In the genomic region with DNA sequence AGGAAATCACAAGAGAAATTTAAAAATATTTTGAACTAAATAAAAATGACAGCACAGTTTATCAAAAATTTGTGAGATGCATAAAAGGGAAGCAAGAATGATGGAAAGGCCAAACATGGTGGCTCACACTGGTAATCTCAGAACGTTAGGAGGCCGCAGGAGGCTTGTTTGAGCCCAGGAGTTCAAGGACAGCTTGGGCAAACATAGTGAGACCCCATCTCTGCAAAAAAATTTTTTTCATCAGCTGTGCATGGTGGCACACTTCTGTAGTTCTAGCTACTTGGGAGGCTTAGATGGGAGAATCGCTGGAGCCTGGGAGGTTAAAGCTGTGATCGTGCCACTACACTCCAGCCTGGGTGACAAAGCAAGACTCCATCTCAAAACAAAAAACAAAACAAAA, we compare ENCODE assay signal across 2 cellular contexts.
A peak's percentile ranks its signal among the peaks of the same experiment; 100 is the strongest.
TF ChIP-seq lines count a peak whose summit lies in the region.

No MANE protein-coding gene starts in this region.

TF ChIP-seq in HepG2, 621 proteins besides CTCF, POLR2A, EP300 and RAD21 (continues in another document):
- TF ChIP-seq, protein P1, sequence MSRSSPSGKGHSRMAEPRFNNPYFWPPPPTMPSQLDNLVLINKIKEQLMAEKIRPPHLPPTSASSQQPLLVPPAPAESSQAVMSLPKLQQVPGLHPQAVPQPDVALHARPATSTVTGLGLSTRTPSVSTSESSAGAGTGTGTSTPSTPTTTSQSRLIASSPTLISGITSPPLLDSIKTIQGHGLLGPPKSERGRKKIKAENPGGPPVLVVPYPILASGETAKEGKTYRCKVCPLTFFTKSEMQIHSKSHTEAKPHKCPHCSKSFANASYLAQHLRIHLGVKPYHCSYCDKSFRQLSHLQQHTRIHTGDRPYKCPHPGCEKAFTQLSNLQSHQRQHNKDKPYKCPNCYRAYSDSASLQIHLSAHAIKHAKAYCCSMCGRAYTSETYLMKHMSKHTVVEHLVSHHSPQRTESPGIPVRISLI (CRISPR knock-in tag; IDR thresholded peaks at IDR 0.05; ENCODE audit: borderline replicate concordance), result peak; percentile 83; the same call in 1 of the 2 replicates
- TF ChIP-seq, protein P2, sequence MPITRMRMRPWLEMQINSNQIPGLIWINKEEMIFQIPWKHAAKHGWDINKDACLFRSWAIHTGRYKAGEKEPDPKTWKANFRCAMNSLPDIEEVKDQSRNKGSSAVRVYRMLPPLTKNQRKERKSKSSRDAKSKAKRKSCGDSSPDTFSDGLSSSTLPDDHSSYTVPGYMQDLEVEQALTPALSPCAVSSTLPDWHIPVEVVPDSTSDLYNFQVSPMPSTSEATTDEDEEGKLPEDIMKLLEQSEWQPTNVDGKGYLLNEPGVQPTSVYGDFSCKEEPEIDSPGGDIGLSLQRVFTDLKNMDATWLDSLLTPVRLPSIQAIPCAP (CRISPR knock-in tag; IDR thresholded peaks at IDR 0.05; ENCODE audit: low read depth), result no peak
- TF ChIP-seq SOX6 (IDR thresholded peaks at IDR 0.05), result no peak
- peak; percentile 53 for TF ChIP-seq SOX6 (CRISPR knock-in tag; IDR thresholded peaks at IDR 0.05)
- TF ChIP-seq, protein P3, sequence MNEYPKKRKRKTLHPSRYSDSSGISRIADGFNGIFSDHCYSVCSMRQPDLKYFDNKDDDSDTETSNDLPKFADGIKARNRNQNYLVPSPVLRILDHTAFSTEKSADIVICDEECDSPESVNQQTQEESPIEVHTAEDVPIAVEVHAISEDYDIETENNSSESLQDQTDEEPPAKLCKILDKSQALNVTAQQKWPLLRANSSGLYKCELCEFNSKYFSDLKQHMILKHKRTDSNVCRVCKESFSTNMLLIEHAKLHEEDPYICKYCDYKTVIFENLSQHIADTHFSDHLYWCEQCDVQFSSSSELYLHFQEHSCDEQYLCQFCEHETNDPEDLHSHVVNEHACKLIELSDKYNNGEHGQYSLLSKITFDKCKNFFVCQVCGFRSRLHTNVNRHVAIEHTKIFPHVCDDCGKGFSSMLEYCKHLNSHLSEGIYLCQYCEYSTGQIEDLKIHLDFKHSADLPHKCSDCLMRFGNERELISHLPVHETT (CRISPR knock-in tag; conservative IDR thresholded peaks at IDR 0.05), result 0 out of 2 replicates have a peak, but pooled peaks have one; percentile 26
- TF ChIP-seq MIXL1 (CRISPR knock-in tag; IDR thresholded peaks at IDR 0.05), result peak; percentile 21; the same call in 1 of the 2 replicates
- TF ChIP-seq ZSCAN31 (CRISPR knock-in tag; IDR thresholded peaks at IDR 0.05; ENCODE audit: low read depth), result no peak
- no peak for TF ChIP-seq SOX13 (IDR thresholded peaks at IDR 0.05)
- TF ChIP-seq SOX13 (CRISPR knock-in tag; conservative IDR thresholded peaks at IDR 0.05 in 1 of 2, IDR thresholded peaks at IDR 0.05 in 1 of 2), result peak in 1 of 2 experiments; percentile 67; a peak in 2 of 4 replicates
- 0 out of 4 replicates have a peak, but pooled peaks of 1 of the 2 experiments have one; percentile 34 for TF ChIP-seq NR2F1 (CRISPR knock-in tag; IDR thresholded peaks at IDR 0.05)
- TF ChIP-seq NFKB2 (CRISPR knock-in tag; IDR thresholded peaks at IDR 0.05; ENCODE audit: borderline replicate concordance), result no peak
- TF ChIP-seq SIX1 (CRISPR knock-in tag; IDR thresholded peaks at IDR 0.05; ENCODE audit: borderline replicate concordance), result peak; percentile 50; the same call in 1 of the 2 replicates
- no peak for TF ChIP-seq CAMTA2 (CRISPR knock-in tag; IDR thresholded peaks at IDR 0.05; ENCODE audit: borderline replicate concordance)
- TF ChIP-seq THYN1 (CRISPR knock-in tag; IDR thresholded peaks at IDR 0.05; ENCODE audit: borderline replicate concordance, low read depth), result no peak
- peak; percentile 51; the same call in 1 of the 2 replicates for TF ChIP-seq DPF2 (CRISPR knock-in tag; IDR thresholded peaks at IDR 0.05; ENCODE audit: borderline replicate concordance, low read depth)
- TF ChIP-seq, protein P4, sequence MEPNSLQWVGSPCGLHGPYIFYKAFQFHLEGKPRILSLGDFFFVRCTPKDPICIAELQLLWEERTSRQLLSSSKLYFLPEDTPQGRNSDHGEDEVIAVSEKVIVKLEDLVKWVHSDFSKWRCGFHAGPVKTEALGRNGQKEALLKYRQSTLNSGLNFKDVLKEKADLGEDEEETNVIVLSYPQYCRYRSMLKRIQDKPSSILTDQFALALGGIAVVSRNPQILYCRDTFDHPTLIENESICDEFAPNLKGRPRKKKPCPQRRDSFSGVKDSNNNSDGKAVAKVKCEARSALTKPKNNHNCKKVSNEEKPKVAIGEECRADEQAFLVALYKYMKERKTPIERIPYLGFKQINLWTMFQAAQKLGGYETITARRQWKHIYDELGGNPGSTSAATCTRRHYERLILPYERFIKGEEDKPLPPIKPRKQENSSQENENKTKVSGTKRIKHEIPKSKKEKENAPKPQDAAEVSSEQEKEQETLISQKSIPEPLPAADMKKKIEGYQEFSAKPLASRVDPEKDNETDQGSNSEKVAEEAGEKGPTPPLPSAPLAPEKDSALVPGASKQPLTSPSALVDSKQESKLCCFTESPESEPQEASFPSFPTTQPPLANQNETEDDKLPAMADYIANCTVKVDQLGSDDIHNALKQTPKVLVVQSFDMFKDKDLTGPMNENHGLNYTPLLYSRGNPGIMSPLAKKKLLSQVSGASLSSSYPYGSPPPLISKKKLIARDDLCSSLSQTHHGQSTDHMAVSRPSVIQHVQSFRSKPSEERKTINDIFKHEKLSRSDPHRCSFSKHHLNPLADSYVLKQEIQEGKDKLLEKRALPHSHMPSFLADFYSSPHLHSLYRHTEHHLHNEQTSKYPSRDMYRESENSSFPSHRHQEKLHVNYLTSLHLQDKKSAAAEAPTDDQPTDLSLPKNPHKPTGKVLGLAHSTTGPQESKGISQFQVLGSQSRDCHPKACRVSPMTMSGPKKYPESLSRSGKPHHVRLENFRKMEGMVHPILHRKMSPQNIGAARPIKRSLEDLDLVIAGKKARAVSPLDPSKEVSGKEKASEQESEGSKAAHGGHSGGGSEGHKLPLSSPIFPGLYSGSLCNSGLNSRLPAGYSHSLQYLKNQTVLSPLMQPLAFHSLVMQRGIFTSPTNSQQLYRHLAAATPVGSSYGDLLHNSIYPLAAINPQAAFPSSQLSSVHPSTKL (CRISPR knock-in tag; IDR thresholded peaks at IDR 0.05), result peak; percentile 84
- no peak for TF ChIP-seq ZNF33A (CRISPR knock-in tag; IDR thresholded peaks at IDR 0.05; ENCODE audit: borderline replicate concordance)
- TF ChIP-seq ZBTB38 (CRISPR knock-in tag; IDR thresholded peaks at IDR 0.05), result peak; percentile 71
- TF ChIP-seq NONO (IDR thresholded peaks at IDR 0.05), result no peak
- no peak for TF ChIP-seq NONO (CRISPR knock-in tag; conservative IDR thresholded peaks at IDR 0.05)
- TF ChIP-seq, protein P5, sequence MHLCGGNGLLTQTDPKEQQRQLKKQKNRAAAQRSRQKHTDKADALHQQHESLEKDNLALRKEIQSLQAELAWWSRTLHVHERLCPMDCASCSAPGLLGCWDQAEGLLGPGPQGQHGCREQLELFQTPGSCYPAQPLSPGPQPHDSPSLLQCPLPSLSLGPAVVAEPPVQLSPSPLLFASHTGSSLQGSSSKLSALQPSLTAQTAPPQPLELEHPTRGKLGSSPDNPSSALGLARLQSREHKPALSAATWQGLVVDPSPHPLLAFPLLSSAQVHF (CRISPR knock-in tag; IDR thresholded peaks at IDR 0.05), result no peak
- no peak for TF ChIP-seq REXO4 (CRISPR knock-in tag; IDR thresholded peaks at IDR 0.05; ENCODE audit: borderline replicate concordance)
- TF ChIP-seq ZMYM3 (CRISPR knock-in tag; IDR thresholded peaks at IDR 0.05), result no peak
- TF ChIP-seq ZNF234 (CRISPR knock-in tag; conservative IDR thresholded peaks at IDR 0.05), result no peak
- 0 out of 2 replicates have a peak, but pooled peaks have one; percentile 34 for TF ChIP-seq FOXK1 (CRISPR knock-in tag; IDR thresholded peaks at IDR 0.05; ENCODE audit: borderline replicate concordance, low read depth)

TF ChIP-seq in WTC11, 78 proteins besides CTCF, POLR2A, EP300 and RAD21:
- TF ChIP-seq RORB (CRISPR knock-in tag; IDR thresholded peaks at IDR 0.05) (no peak), GABPB1 (CRISPR knock-in tag; IDR thresholded peaks at IDR 0.05) (0 out of 2 replicates have a peak, but pooled peaks have one; percentile 26)
